Comparison of ENCODE assay signal across 1 cellular context in the genomic region with DNA sequence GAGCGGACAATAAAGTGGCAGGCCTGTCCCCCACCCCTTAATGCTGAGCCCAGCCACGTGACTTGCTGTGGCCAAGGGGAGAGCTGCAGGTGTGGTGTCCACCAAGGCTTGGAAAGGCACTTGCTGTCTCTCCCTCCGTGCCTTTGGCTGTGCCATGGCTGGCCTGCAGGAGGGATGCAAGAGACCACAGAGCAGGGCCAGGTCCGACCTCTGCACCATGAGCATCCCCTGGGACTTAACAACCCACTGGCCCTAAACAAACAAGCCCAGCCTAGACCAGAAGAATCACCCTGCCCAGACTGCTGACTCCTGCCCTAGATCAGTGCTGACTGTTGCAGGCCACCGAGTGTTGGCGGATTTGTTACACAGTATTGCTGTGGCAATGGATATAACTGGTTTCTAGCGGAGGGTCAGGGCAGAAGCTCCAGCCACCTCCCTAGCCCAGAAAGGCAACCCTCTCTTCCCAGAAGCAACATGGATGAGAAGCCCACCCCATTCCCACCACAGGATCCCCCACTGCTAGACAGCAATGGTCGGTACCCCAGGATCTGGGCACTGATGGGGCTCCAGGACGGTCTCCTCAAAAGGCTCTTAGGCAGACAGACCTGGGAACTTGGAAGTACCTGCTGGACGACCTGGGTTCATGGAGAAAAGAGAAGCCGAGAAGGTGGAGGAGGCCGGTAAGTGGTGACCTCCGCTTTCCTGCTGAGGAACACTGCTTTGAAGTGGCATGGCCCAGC.
TF ChIP-seq lines count a peak whose summit lies in the region.

No MANE protein-coding gene starts in this region.

TF ChIP-seq in K562, 482 proteins besides CTCF, POLR2A, EP300 and RAD21 (continued from another document):
- no peak for TF ChIP-seq ZBTB40 (IDR thresholded peaks at IDR 0.05)
- TF ChIP-seq ZBTB40 (CRISPR knock-in tag; IDR thresholded peaks at IDR 0.05), result no peak
- no peak for TF ChIP-seq NFRKB (IDR thresholded peaks at IDR 0.05; ENCODE audit: low read depth)
- peak; percentile 37; the same call in 1 of the 2 replicates for TF ChIP-seq USF2 (CRISPR knock-in tag; IDR thresholded peaks at IDR 0.05)
- no peak for TF ChIP-seq PML (IDR thresholded peaks at IDR 0.05; ENCODE audit: low read length)
